In genomic region chr6:63504777-63505384, GRCh38 we compare ENCODE assay signal across 11 cellular contexts.
DNase-seq lines count a peak whose midpoint lies in the region; ATAC-seq and TF ChIP-seq lines count a peak whose summit lies in the region.
"Had no signal": no experiment of that assay in that cellular context is flagged by ENCODE, and none has a peak within 500 bp of the region (broad histone marks: within the 10 kb centered on the region; RNA-seq: fewer than 3 reads in every experiment).

No MANE protein-coding gene starts in this region.

- ATAC-seq in activated naive CD4-positive, alpha-beta T cell treated with anti-CD3 and anti-CD28 coated beads, Interleukin-2, amount 50 U/mL, for 72 hours = peak; percentile 80 to 95
- ATAC-seq in HG03460 (IDR thresholded peaks at IDR 0.05; ENCODE audit: unreplicated experiment) = peak; percentile 99
- peak; percentile 87 for ATAC-seq in stimulated activated memory B cell treated with anti-CD40 and anti-IgM and Interleukin-4, amounts not matched to agents 10 μg/mL and 1 μg/mL and 100 μg/mL, for 72 hours

- POLR2A ChIA-PET in HEK293 (lab: Yijun Ruan, JAX) = no interaction called here

- H3K4me3 ChIP-seq in HEK293 (ENCODE audit: low read depth, low read length) = no peak overlapping the region

- TF ChIP-seq CTCF in HEK293 (tag by site-specific recombination; IDR thresholded peaks at IDR 0.05) (no peak), nephron progenitor cell (IDR thresholded peaks at IDR 0.05) (no peak)

- H3K27ac ChIP-seq in HEK293 (ENCODE audit: extremely low read depth, low read depth, low read length) = no peak overlapping the region

- no peak for DNase-seq in activated naive CD4-positive, alpha-beta T cell treated with anti-CD3 and anti-CD28 coated beads, Interleukin-2, amount 50 U/mL, for 72 hours (ENCODE audit: low spot score in 2 of 2)
- no peak for DNase-seq in activated naive CD4-positive, alpha-beta T cell treated with anti-CD3 and anti-CD28 coated beads, Interleukin-2, amount 50 U/mL, for 16 hours
- DNase-seq in DMS79 treated with DMSO at 0.1 percent for 48 hours (lab: John Stamatoyannopoulos, UW) (no peak), AML-193 (lab: John Stamatoyannopoulos, UW) (no peak), nephron progenitor cell (no peak)
- DNase-seq: effector memory CD4-positive, alpha-beta T cell; NCI-H1417 had no signal

- no peaks in the 10 kb centered on the region for H3K36me3 ChIP-seq in HEK293 (ENCODE audit: control insufficient read depth in 2 of 2, insufficient read depth in 1 of 2, low read length in 2 of 2)

- peaks cover 11% of the 10 kb centered on the region for H3K4me1 Mint-ChIP-seq in stimulated activated memory B cell treated with anti-CD40 and anti-IgM and Interleukin-4, amounts not matched to agents 10 μg/mL and 1 μg/mL and 100 μg/mL, for 72 hours
- peaks cover 3% of the 10 kb centered on the region for H3K4me1 Mint-ChIP-seq in nephron progenitor cell

- H3K27me3 Mint-ChIP-seq in stimulated activated memory B cell treated with anti-CD40 and anti-IgM and Interleukin-4, amounts not matched to agents 10 μg/mL and 1 μg/mL and 100 μg/mL, for 72 hours = no peaks in the 10 kb centered on the region
- H3K27me3 Mint-ChIP-seq in nephron progenitor cell (ENCODE audit: low read depth, poor library complexity) = peaks cover 4% of the 10 kb centered on the region

- CTCF ChIA-PET in HEK293 (lab: Yijun Ruan, JAX) = interaction anchor here (0.6 to 0.7 kb wide), 2 partner anchors 11 to 30 kb away, joined by 5 read pairs; no protein-coding TSS in a partner anchor

- H3K36me3 Mint-ChIP-seq in activated naive CD4-positive, alpha-beta T cell treated with anti-CD3 and anti-CD28 coated beads, Interleukin-2, amount 50 U/mL, for 72 hours = no peaks in the 10 kb centered on the region
- no peaks in the 10 kb centered on the region for H3K36me3 Mint-ChIP-seq in stimulated activated memory B cell treated with anti-CD40 and anti-IgM and Interleukin-4, amounts not matched to agents 10 μg/mL and 1 μg/mL and 100 μg/mL, for 72 hours
- no peaks in the 10 kb centered on the region for H3K36me3 Mint-ChIP-seq in nephron progenitor cell (ENCODE audit: low read depth)

- no peak overlapping the region for H3K27ac Mint-ChIP-seq in activated naive CD4-positive, alpha-beta T cell treated with anti-CD3 and anti-CD28 coated beads, Interleukin-2, amount 50 U/mL, for 72 hours
- peak overlapping the region; percentile 30 for H3K27ac Mint-ChIP-seq in stimulated activated memory B cell treated with anti-CD40 and anti-IgM and Interleukin-4, amounts not matched to agents 10 μg/mL and 1 μg/mL and 100 μg/mL, for 72 hours
- H3K27ac Mint-ChIP-seq in nephron progenitor cell = no peak overlapping the region
- H3K27ac Mint-ChIP-seq: stimulated activated naive CD8-positive, alpha-beta T cell treated with anti-CD3 and anti-CD28 coated beads, Interleukin-15, Interleukin-2, amounts not matched to agents 100 ng/mL and 50 ng/mL, for 24 hours had no signal

- H3K4me1 ChIP-seq in HEK293 (ENCODE audit: control insufficient read depth, insufficient read depth, low read length) = no peaks in the 10 kb centered on the region; the same call in 1 of the 2 replicates

- H3K9me3 ChIP-seq in HEK293 (ENCODE audit: control insufficient read depth, insufficient read depth, low read depth, low read length) = no peaks in the 10 kb centered on the region

- H3K9me3 Mint-ChIP-seq in activated naive CD4-positive, alpha-beta T cell treated with anti-CD3 and anti-CD28 coated beads, Interleukin-2, amount 50 U/mL, for 72 hours = no peaks in the 10 kb centered on the region
- no peaks in the 10 kb centered on the region for H3K9me3 Mint-ChIP-seq in stimulated activated memory B cell treated with anti-CD40 and anti-IgM and Interleukin-4, amounts not matched to agents 10 μg/mL and 1 μg/mL and 100 μg/mL, for 72 hours
- no peaks in the 10 kb centered on the region for H3K9me3 Mint-ChIP-seq in nephron progenitor cell
- H3K9me3 Mint-ChIP-seq: stimulated activated naive CD8-positive, alpha-beta T cell treated with anti-CD3 and anti-CD28 coated beads, Interleukin-15, Interleukin-2, amounts not matched to agents 100 ng/mL and 50 ng/mL, for 24 hours had no signal

- peak overlapping the region; percentile 13 for H3K4me3 Mint-ChIP-seq in stimulated activated memory B cell treated with anti-CD40 and anti-IgM and Interleukin-4, amounts not matched to agents 10 μg/mL and 1 μg/mL and 100 μg/mL, for 72 hours
- no peak overlapping the region for H3K4me3 Mint-ChIP-seq in nephron progenitor cell
- H3K4me3 Mint-ChIP-seq: stimulated activated naive CD8-positive, alpha-beta T cell treated with anti-CD3 and anti-CD28 coated beads, Interleukin-15, Interleukin-2, amounts not matched to agents 100 ng/mL and 50 ng/mL, for 24 hours had no signal

TF ChIP-seq in HEK293, 187 proteins besides CTCF, POLR2A, EP300 and RAD21:
- no peak for TF ChIP-seq ZNF391 (tag by site-specific recombination; IDR thresholded peaks at IDR 0.05; ENCODE audit: borderline replicate concordance, low read depth)
- no peak for TF ChIP-seq ZNF174 (tag by site-specific recombination; IDR thresholded peaks at IDR 0.05)
- no peak for TF ChIP-seq ZBTB26 (tag by site-specific recombination; optimal IDR thresholded peaks at IDR 0.05)
- no peak for TF ChIP-seq HOXA7 (CRISPR knock-in tag; IDR thresholded peaks at IDR 0.05; ENCODE audit: borderline replicate concordance)
- TF ChIP-seq ZNF19 (tag by site-specific recombination; IDR thresholded peaks at IDR 0.05; ENCODE audit: low read depth) = no peak
- TF ChIP-seq ZNF16 (tag by site-specific recombination; IDR thresholded peaks at IDR 0.05; ENCODE audit: low read depth) = no peak
- no peak for TF ChIP-seq PRDM6 (tag by site-specific recombination; IDR thresholded peaks at IDR 0.05)
- TF ChIP-seq ZNF184 (tag by site-specific recombination; IDR thresholded peaks at IDR 0.05) = peak; percentile 48; the same call in 1 of the 2 replicates
- TF ChIP-seq ZNF629 (tag by site-specific recombination; IDR thresholded peaks at IDR 0.05) = peak; percentile 45
- TF ChIP-seq, protein P1, sequence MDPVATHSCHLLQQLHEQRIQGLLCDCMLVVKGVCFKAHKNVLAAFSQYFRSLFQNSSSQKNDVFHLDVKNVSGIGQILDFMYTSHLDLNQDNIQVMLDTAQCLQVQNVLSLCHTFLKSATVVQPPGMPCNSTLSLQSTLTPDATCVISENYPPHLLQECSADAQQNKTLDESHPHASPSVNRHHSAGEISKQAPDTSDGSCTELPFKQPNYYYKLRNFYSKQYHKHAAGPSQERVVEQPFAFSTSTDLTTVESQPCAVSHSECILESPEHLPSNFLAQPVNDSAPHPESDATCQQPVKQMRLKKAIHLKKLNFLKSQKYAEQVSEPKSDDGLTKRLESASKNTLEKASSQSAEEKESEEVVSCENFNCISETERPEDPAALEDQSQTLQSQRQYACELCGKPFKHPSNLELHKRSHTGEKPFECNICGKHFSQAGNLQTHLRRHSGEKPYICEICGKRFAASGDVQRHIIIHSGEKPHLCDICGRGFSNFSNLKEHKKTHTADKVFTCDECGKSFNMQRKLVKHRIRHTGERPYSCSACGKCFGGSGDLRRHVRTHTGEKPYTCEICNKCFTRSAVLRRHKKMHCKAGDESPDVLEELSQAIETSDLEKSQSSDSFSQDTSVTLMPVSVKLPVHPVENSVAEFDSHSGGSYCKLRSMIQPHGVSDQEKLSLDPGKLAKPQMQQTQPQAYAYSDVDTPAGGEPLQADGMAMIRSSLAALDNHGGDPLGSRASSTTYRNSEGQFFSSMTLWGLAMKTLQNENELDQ (tag by site-specific recombination; IDR thresholded peaks at IDR 0.05; ENCODE audit: low read depth) = no peak
